ENCODE assay signal across 9 cellular contexts in genomic region chr4:3037957-3038451, GRCh38. TPM values are rescaled to one million over a fixed set of nuclear protein-coding genes. Genes with fewer than 3 reads are reported as not detected.
DNase-seq lines count a peak whose midpoint lies in the region; ATAC-seq and TF ChIP-seq lines count a peak whose summit lies in the region.
"Had no signal": no experiment of that assay in that cellular context is flagged by ENCODE, and none has a peak within 500 bp of the region (broad histone marks: within the 10 kb centered on the region; RNA-seq: fewer than 3 reads in every experiment).

No MANE protein-coding gene starts in this region.

- H4K12ac ChIP-seq in trophoblast cell (ENCODE audit: low read depth, low read length) = no peak overlapping the region

- no peak overlapping the region for H2AFZ ChIP-seq in trophoblast cell (ENCODE audit: insufficient read depth, low read length, poor library complexity)

- no peak overlapping the region for H3K4me3 ChIP-seq in trophoblast cell (ENCODE audit: low read depth, low read length)

- no peaks in the 10 kb centered on the region for H3K27me3 ChIP-seq in trophoblast cell (ENCODE audit: insufficient read depth, low read length)

- intact Hi-C loops in CD14-positive monocyte (cut with micrococcal nuclease) = no loop called here

- H3K79me1 ChIP-seq in trophoblast cell (ENCODE audit: low read length) = no peaks in the 10 kb centered on the region

- peak; percentile 14 for ATAC-seq in activated naive CD8-positive, alpha-beta T cell treated with anti-CD3 and anti-CD28 coated beads, Interleukin-2, amount 10 ng/mL, durations not matched to agents 7 days and 5 days (ENCODE audit: low read depth)
- ATAC-seq in GM19452 (IDR thresholded peaks at IDR 0.05; ENCODE audit: unreplicated experiment) = no peak
- ATAC-seq in HG02571 (IDR thresholded peaks at IDR 0.05; ENCODE audit: unreplicated experiment) = no peak

- no peaks in the 10 kb centered on the region for H3K36me3 ChIP-seq in trophoblast cell (ENCODE audit: control insufficient read depth in 1 of 2, insufficient read depth in 2 of 2, low read length in 2 of 2)

- POLR2A ChIA-PET in activated naive CD8-positive, alpha-beta T cell treated with anti-CD3 and anti-CD28 coated beads, Interleukin-2, amount 10 ng/mL, durations not matched to agents 7 days and 5 days (lab: Charles Lee) = interaction anchor here (1.1 to 1.8 kb wide), 4 partner anchors 60 to 282 kb away, joined by 3 to 9 read pairs (median 6); partner anchors contain the start of genes GRK4 and NOP14

- no peak overlapping the region for H4K91ac ChIP-seq in trophoblast cell (ENCODE audit: low read depth, low read length)

- H3K9ac ChIP-seq in trophoblast cell (ENCODE audit: low read length) = no peak overlapping the region

- H3K9me3 ChIP-seq in trophoblast cell (ENCODE audit: insufficient read depth, low read depth, low read length) = peaks cover 2% of the 10 kb centered on the region

- no peak overlapping the region for H3K23ac ChIP-seq in trophoblast cell (ENCODE audit: low read length)

- no peak overlapping the region for H2BK5ac ChIP-seq in trophoblast cell (ENCODE audit: low read depth, low read length, poor library complexity)

- H3K4me3 Mint-ChIP-seq in CD14-positive monocyte = peak overlapping the region; percentile 72 to 91
- H3K4me3 Mint-ChIP-seq in HFFc6 = peak overlapping the region; percentile 48
- H3K4me3 Mint-ChIP-seq in activated naive CD8-positive, alpha-beta T cell treated with anti-CD3 and anti-CD28 coated beads, Interleukin-2, amount 10 ng/mL, durations not matched to agents 7 days and 5 days = peak overlapping the region; percentile 77

- H3K27me3 Mint-ChIP-seq in CD14-positive monocyte (ENCODE audit: low read depth in 3 of 3) (peaks cover 11 to 46% (median 18%) of the 10 kb centered on the region in 3 donors), HFFc6 (ENCODE audit: insufficient read depth) (peaks cover 25% of the 10 kb centered on the region)
- H3K27me3 Mint-ChIP-seq in activated naive CD8-positive, alpha-beta T cell treated with anti-CD3 and anti-CD28 coated beads, Interleukin-2, amount 10 ng/mL, durations not matched to agents 7 days and 5 days = peaks cover 16% of the 10 kb centered on the region

- H2BK12ac ChIP-seq in trophoblast cell (ENCODE audit: low read length) = no peak overlapping the region

- no peak overlapping the region for H2AK5ac ChIP-seq in trophoblast cell (ENCODE audit: low read length)

- no peak overlapping the region for H4K8ac ChIP-seq in trophoblast cell (ENCODE audit: low read depth, low read length)

- no peak for DNase-seq in CD14-positive monocyte (ENCODE audit: low spot score)
- DNase-seq in HFFc6 = no peak
- DNase-seq in activated naive CD8-positive, alpha-beta T cell treated with anti-CD3 and anti-CD28 coated beads, Interleukin-2, amount 10 ng/mL, durations not matched to agents 7 days and 5 days = peak; percentile 51
- peak; percentile 88 for DNase-seq in mesenteric fat pad (ENCODE audit: low spot score)
- DNase-seq in trophoblast cell = no peak
- DNase-seq in NAMALWA (ENCODE audit: low spot score) = no peak

- no CpG with 5 or more reads among the region's 6 CpGs for WGBS in trophoblast cell (ENCODE audit: extremely low coverage, insufficient coverage, insufficient read length)

- peaks cover 37% of the 10 kb centered on the region for H3K4me1 Mint-ChIP-seq in CD14-positive monocyte
- peaks cover 29% of the 10 kb centered on the region for H3K4me1 Mint-ChIP-seq in HFFc6 (ENCODE audit: low read depth)
- H3K4me1 Mint-ChIP-seq in activated naive CD8-positive, alpha-beta T cell treated with anti-CD3 and anti-CD28 coated beads, Interleukin-2, amount 10 ng/mL, durations not matched to agents 7 days and 5 days = peaks cover 38% of the 10 kb centered on the region

- H3K14ac ChIP-seq in trophoblast cell (ENCODE audit: low read length) = no peak overlapping the region

- peaks cover 0 to 1% (median 0%) of the 10 kb centered on the region in 7 donors for H3K9me3 Mint-ChIP-seq in CD14-positive monocyte
- H3K9me3 Mint-ChIP-seq in HFFc6 = no peaks in the 10 kb centered on the region
- H3K9me3 Mint-ChIP-seq in activated naive CD8-positive, alpha-beta T cell treated with anti-CD3 and anti-CD28 coated beads, Interleukin-2, amount 10 ng/mL, durations not matched to agents 7 days and 5 days = no peaks in the 10 kb centered on the region

- H3K36me3 Mint-ChIP-seq in CD14-positive monocyte (no peaks in the 10 kb centered on the region), HFFc6 (ENCODE audit: low read depth) (no peaks in the 10 kb centered on the region)
- no peaks in the 10 kb centered on the region for H3K36me3 Mint-ChIP-seq in activated naive CD8-positive, alpha-beta T cell treated with anti-CD3 and anti-CD28 coated beads, Interleukin-2, amount 10 ng/mL, durations not matched to agents 7 days and 5 days

- no peak for TF ChIP-seq CTCF in CD14-positive monocyte (IDR thresholded peaks at IDR 0.05)
- TF ChIP-seq CTCF in HFFc6 (IDR thresholded peaks at IDR 0.05) = no peak

- no peak overlapping the region for H3K27ac ChIP-seq in trophoblast cell (ENCODE audit: low read depth, low read length)

- no peaks in the 10 kb centered on the region for H3K79me2 ChIP-seq in trophoblast cell (ENCODE audit: control insufficient read depth, insufficient read depth, low read length, poor library complexity)

- H2BK120ac ChIP-seq in trophoblast cell (ENCODE audit: insufficient read depth, low read length, poor library complexity) = no peak overlapping the region

- H3K27ac Mint-ChIP-seq in CD14-positive monocyte = peak overlapping the region in 4 of 7 donors; percentile 27 to 81 (median 56)
- no peak overlapping the region for H3K27ac Mint-ChIP-seq in HFFc6
- peak overlapping the region; percentile 80 for H3K27ac Mint-ChIP-seq in activated naive CD8-positive, alpha-beta T cell treated with anti-CD3 and anti-CD28 coated beads, Interleukin-2, amount 10 ng/mL, durations not matched to agents 7 days and 5 days

- H3K4ac ChIP-seq in trophoblast cell (ENCODE audit: low read depth, low read length) = no peak overlapping the region

- no peak overlapping the region for H3K4me2 ChIP-seq in trophoblast cell (ENCODE audit: low read length)

- no peak overlapping the region for H3K18ac ChIP-seq in trophoblast cell (ENCODE audit: low read length)

- peaks cover 5% of the 10 kb centered on the region in 2 experiments for H3K4me1 ChIP-seq in trophoblast cell (ENCODE audit: control insufficient read depth in 1 of 2, insufficient read depth in 2 of 2, low read length in 2 of 2)

RNA-seq across cellular contexts. Expression of gene HTT-AS, which starts 36.3 kb away (rescaled TPM):
- not detected for polyA plus RNA-seq in CD14-positive monocyte
- total RNA-seq in HFFc6 (2021; fragmentation: NEBNext Ultra II Directional; extraction: Animal tissue kit (Norgen Biotek cat#: 25700)) = not detected
- total RNA-seq in activated naive CD8-positive, alpha-beta T cell treated with anti-CD3 and anti-CD28 coated beads, Interleukin-2, amount 10 ng/mL, durations not matched to agents 7 days and 5 days = not detected
- not detected for total RNA-seq in mesenteric fat pad
- not detected in 2 replicates for polyA plus RNA-seq in trophoblast cell (2013)
- total RNA-seq: dermis blood vessel endothelial cell had no signal

RNA-seq across cellular contexts. Expression of gene HTT, which starts 36.5 kb away (rescaled TPM):
- 1 to 10 TPM; 1.8 to 3.0 TPM for polyA plus RNA-seq in CD14-positive monocyte
- 10 to 100 TPM; 38.1 to 52.0 (median 47.8) TPM for total RNA-seq in HFFc6 (2021; fragmentation: NEBNext Ultra II Directional; extraction: Animal tissue kit (Norgen Biotek cat#: 25700))
- total RNA-seq in activated naive CD8-positive, alpha-beta T cell treated with anti-CD3 and anti-CD28 coated beads, Interleukin-2, amount 10 ng/mL, durations not matched to agents 7 days and 5 days = 10 to 100 TPM; 64.8 to 65.8 TPM
- total RNA-seq in mesenteric fat pad = 56.5 TPM
- 27.4 and 27.8 TPM in 2 replicates for polyA plus RNA-seq in trophoblast cell (2013)

Comparison
In these comparisons a context has a peak if more than half of its experiments do, and no peak if none do; other contexts are left out.
1. DNase-seq: peak in activated naive CD8-positive, alpha-beta T cell treated with anti-CD3 and anti-CD28 coated beads, Interleukin-2, amount 10 ng/mL, durations not matched to agents 7 days and 5 days (single experiment) and mesenteric fat pad (single experiment); none in CD14-positive monocyte (single experiment), HFFc6 (single experiment), trophoblast cell (0 of 2) and NAMALWA (single experiment).
2. Peak in every context shown above with its lines, with median percentiles within 50 percentile points of each other: H3K4me3 Mint-ChIP-seq.